17 cellular contexts compared by ENCODE assay signal in genomic region chr6:25315194-25315593, GRCh38. TPM values are rescaled to one million over a fixed set of nuclear protein-coding genes. Genes with fewer than 3 reads are reported as not detected.
A peak's percentile ranks its signal among the peaks of the same experiment; 100 is the strongest.
DNase-seq lines count a peak whose midpoint lies in the region; ATAC-seq and TF ChIP-seq lines count a peak whose summit lies in the region.
"Had no signal": no experiment of that assay in that cellular context is flagged by ENCODE, and none has a peak within 500 bp of the region (broad histone marks: within the 10 kb centered on the region; RNA-seq: fewer than 3 reads in every experiment).

No MANE protein-coding gene starts in this region.

- peaks cover 3% of the 10 kb centered on the region for H3K4me1 Mint-ChIP-seq in activated CD4-positive, alpha-beta T cell treated with anti-CD3 and anti-CD28 coated beads, Interleukin-2, amount 10 ng/mL, durations not matched to agents 24 days and 14 days

- WGBS in smooth muscle cell (ENCODE audit: low lambda C conversion rate) = 76% methylated on average over 7 of the region's 7 CpGs

- H3K4me3 ChIP-seq in coronary artery = no peak overlapping the region
- H3K4me3 ChIP-seq in smooth muscle cell = no peak overlapping the region
- H3K4me3 ChIP-seq: adrenal gland had no signal

- no peaks in the 10 kb centered on the region for H3K36me3 ChIP-seq in smooth muscle cell (ENCODE audit: low read depth)
- H3K36me3 ChIP-seq: adrenal gland had no signal

- H3K9me3 ChIP-seq in smooth muscle cell (replicated peaks; ENCODE audit: low read depth) = no peaks in the 10 kb centered on the region
- H3K9me3 ChIP-seq: adrenal gland had no signal

- ATAC-seq in GM21526 (IDR thresholded peaks at IDR 0.05; ENCODE audit: low FRiP score, unreplicated experiment) = no peak
- ATAC-seq: CD8-positive, alpha-beta T cell had no signal

- peak; percentile 14 for DNase-seq in NCI-H2107 treated with DMSO at 0.1 percent for 48 hours (lab: John Stamatoyannopoulos, UW; ENCODE audit: unreplicated experiment)
- DNase-seq in NCI-H2107 (lab: John Stamatoyannopoulos, UW) = no peak
- DNase-seq in NCI-H146 (lab: John Stamatoyannopoulos, UW) = peak; percentile 85
- DNase-seq in coronary artery (ENCODE audit: low spot score) = peak; percentile 47
- DNase-seq in smooth muscle cell (lab: John Stamatoyannopoulos, UW; ENCODE audit: unreplicated experiment) = no peak
- DNase-seq in AG20443 (ENCODE audit: low spot score) = no peak
- no peak for DNase-seq in activated CD4-positive, alpha-beta T cell treated with anti-CD3 and anti-CD28 coated beads, Interleukin-2, amount 10 ng/mL, durations not matched to agents 24 days and 14 days
- DNase-seq: 8988T; activated CD8-positive, alpha-beta memory T cell treated with anti-CD3 and anti-CD28 coated beads for 24 hours; activated T-cell treated with anti-CD3 and anti-CD28 coated beads, Interleukin-2, amount 50 U/mL, for 24 hours; adrenal gland; CD8-positive, alpha-beta T cell; NCI-H1436 treated with DMSO at 0.1 percent for 48 hours; NCI-H226; stimulated activated CD8-positive, alpha-beta memory T cell treated with anti-CD3 and anti-CD28 coated beads, Interleukin-4, amount 100 ng/mL, for 48 hours had no signal

- intact Hi-C loops in activated CD4-positive, alpha-beta T cell treated with anti-CD3 and anti-CD28 coated beads, Interleukin-2, amount 10 ng/mL, durations not matched to agents 24 days and 14 days (cut with micrococcal nuclease) = no loop called here

- H3K4me3 Mint-ChIP-seq in activated CD4-positive, alpha-beta T cell treated with anti-CD3 and anti-CD28 coated beads, Interleukin-2, amount 10 ng/mL, durations not matched to agents 24 days and 14 days = no peak overlapping the region
- H3K4me3 Mint-ChIP-seq: activated T-cell treated with anti-CD3 and anti-CD28 coated beads, Interleukin-2, amount 50 U/mL, for 24 hours; CD8-positive, alpha-beta T cell; type B pancreatic cell had no signal

- no peak for TF ChIP-seq CTCF in coronary artery (IDR thresholded peaks at IDR 0.05)
- TF ChIP-seq CTCF in smooth muscle cell (IDR thresholded peaks at IDR 0.05; ENCODE audit: borderline replicate concordance, insufficient read depth, poor library complexity, severe bottlenecking) = no peak

- peaks cover 23% of the 10 kb centered on the region for H3K79me2 ChIP-seq in smooth muscle cell (ENCODE audit: low read depth)

- peaks cover 52% of the 10 kb centered on the region for H3K4me1 ChIP-seq in smooth muscle cell (ENCODE audit: low read depth)

- peaks cover 20% of the 10 kb centered on the region for H4K20me1 ChIP-seq in smooth muscle cell (ENCODE audit: low read depth)

- H3K27ac Mint-ChIP-seq in activated CD4-positive, alpha-beta T cell treated with anti-CD3 and anti-CD28 coated beads, Interleukin-2, amount 10 ng/mL, durations not matched to agents 24 days and 14 days = no peak overlapping the region
- H3K27ac Mint-ChIP-seq: activated T-cell treated with anti-CD3 and anti-CD28 coated beads, Interleukin-2, amount 50 U/mL, for 24 hours; CD8-positive, alpha-beta T cell; type B pancreatic cell had no signal

- no peaks in the 10 kb centered on the region for H3K9me3 Mint-ChIP-seq in activated CD4-positive, alpha-beta T cell treated with anti-CD3 and anti-CD28 coated beads, Interleukin-2, amount 10 ng/mL, durations not matched to agents 24 days and 14 days
- H3K9me3 Mint-ChIP-seq: activated T-cell treated with anti-CD3 and anti-CD28 coated beads, Interleukin-2, amount 50 U/mL, for 24 hours; CD8-positive, alpha-beta T cell; type B pancreatic cell had no signal

- no peaks in the 10 kb centered on the region for H3K36me3 Mint-ChIP-seq in activated CD4-positive, alpha-beta T cell treated with anti-CD3 and anti-CD28 coated beads, Interleukin-2, amount 10 ng/mL, durations not matched to agents 24 days and 14 days (ENCODE audit: low read depth)
- H3K36me3 Mint-ChIP-seq: CD8-positive, alpha-beta T cell; type B pancreatic cell had no signal

- H3K27me3 ChIP-seq in smooth muscle cell (ENCODE audit: low read depth) = no peaks in the 10 kb centered on the region
- H3K27me3 ChIP-seq: adrenal gland had no signal

- H3K27ac ChIP-seq in coronary artery (peak overlapping the region in 1 of 2 donors; percentile 56), smooth muscle cell (ENCODE audit: low read depth) (no peak overlapping the region)
- H3K27ac ChIP-seq: adrenal gland had no signal

- peaks cover 2% of the 10 kb centered on the region for H3K27me3 Mint-ChIP-seq in activated CD4-positive, alpha-beta T cell treated with anti-CD3 and anti-CD28 coated beads, Interleukin-2, amount 10 ng/mL, durations not matched to agents 24 days and 14 days
- H3K27me3 Mint-ChIP-seq: activated T-cell treated with anti-CD3 and anti-CD28 coated beads, Interleukin-2, amount 50 U/mL, for 24 hours; type B pancreatic cell had no signal

- H3F3A ChIP-seq in smooth muscle cell (ENCODE audit: low read depth) = peaks cover 21% of the 10 kb centered on the region

- peak overlapping the region; percentile 41 for H3K4me2 ChIP-seq in smooth muscle cell

- no peak overlapping the region for H2AFZ ChIP-seq in smooth muscle cell (ENCODE audit: low read depth)

- no peak overlapping the region for H3K9ac ChIP-seq in smooth muscle cell (ENCODE audit: low read depth)

RNA-seq across cellular contexts. Expression of gene CARMIL1, which starts 36.0 kb away (rescaled TPM):
- total RNA-seq in smooth muscle cell = 24.1 and 31.1 TPM in 2 replicates
- 5.7 and 7.6 TPM in 2 replicates for polyA plus RNA-seq in smooth muscle cell
- total RNA-seq in activated CD4-positive, alpha-beta T cell treated with anti-CD3 and anti-CD28 coated beads, Interleukin-2, amount 10 ng/mL, durations not matched to agents 24 days and 14 days = 1.4 and 1.6 TPM in 2 replicates

Comparison
In these comparisons a context has a peak if more than half of its experiments do, and no peak if none do; other contexts are left out.
1. DNase-seq: peak in NCI-H2107 treated with DMSO at 0.1 percent for 48 hours (single experiment), NCI-H146 (single experiment) and coronary artery (single experiment); none in NCI-H2107 (single experiment), smooth muscle cell (single experiment), AG20443 (single experiment) and activated CD4-positive, alpha-beta T cell treated with anti-CD3 and anti-CD28 coated beads, Interleukin-2, amount 10 ng/mL, durations not matched to agents 24 days and 14 days (single experiment).